ENCODE assay signal across 8 cellular contexts in the genomic region with DNA sequence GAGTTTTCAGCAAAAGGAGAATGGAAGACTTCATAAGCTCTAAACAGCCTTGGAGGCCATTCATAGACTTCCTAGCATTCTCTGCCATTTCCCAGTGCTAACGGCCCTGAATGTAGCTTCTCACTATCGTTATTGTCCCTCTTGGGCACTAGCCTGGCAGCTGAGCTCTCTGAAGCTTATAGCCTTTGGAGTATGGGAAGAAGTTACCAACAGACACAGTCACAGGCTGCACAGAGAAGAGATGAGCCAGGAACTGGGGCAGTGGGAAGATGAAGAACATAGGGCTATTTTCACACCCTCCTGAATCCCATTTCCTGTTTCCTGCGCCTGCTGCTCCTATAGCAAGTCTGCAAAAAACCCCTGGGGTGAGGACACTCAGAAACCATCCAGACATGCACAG.
DNase-seq lines count a peak whose midpoint lies in the region; ATAC-seq and TF ChIP-seq lines count a peak whose summit lies in the region.
"Had no signal": no experiment of that assay in that cellular context is flagged by ENCODE, and none has a peak within 500 bp of the region (broad histone marks: within the 10 kb centered on the region; RNA-seq: fewer than 3 reads in every experiment).

No MANE protein-coding gene starts in this region.

- H3K4me1 ChIP-seq in HUES48 (ENCODE audit: control insufficient read depth, insufficient read depth, low read length), result peaks cover 30% of the 10 kb centered on the region

- H3K9me3 ChIP-seq in HUES48 (ENCODE audit: control insufficient read depth, insufficient read depth, low read length), result no peaks in the 10 kb centered on the region

- H3K36me3 ChIP-seq in HUES48 (ENCODE audit: control insufficient read depth, insufficient read depth, low read length), result no peaks in the 10 kb centered on the region

- no peak for TF ChIP-seq CTCF in astrocyte of the spinal cord (IDR thresholded peaks at IDR 0.05; ENCODE audit: low read depth, low read length)

- peak; percentile 3 for DNase-seq in astrocyte of the spinal cord (ENCODE audit: low read depth, low spot score)
- peak; percentile 50 for DNase-seq in inferior parietal cortex (ENCODE audit: extremely low spot score)
- DNase-seq in substantia nigra (lab: John Stamatoyannopoulos, UW), result peak in 22 of 49 donors; percentile 1 to 41 (median 14)
- no peak for DNase-seq in CD1c-positive myeloid dendritic cell (ENCODE audit: extremely low spot score)
- DNase-seq: natural killer cell had no signal

- H3K27me3 ChIP-seq in HUES48 (ENCODE audit: control insufficient read depth, insufficient read depth, low read length), result no peaks in the 10 kb centered on the region

- in situ Hi-C loops in astrocyte of the spinal cord (cut with HindIII; ENCODE audit: low sequenced_read_pairs), result no loop called here

- no peak overlapping the region for H3K4me3 ChIP-seq in HUES48 (ENCODE audit: low read depth, low read length)
- H3K4me3 ChIP-seq in astrocyte of the spinal cord (ENCODE audit: low read depth, low read length), result no peak overlapping the region

- 0 out of 2 replicates have a peak overlapping the region, but pooled peaks have one; percentile 20 for H3K9ac ChIP-seq in HUES48 (ENCODE audit: low read depth, low read length)

- H3K27ac ChIP-seq in HUES48 (ENCODE audit: low read depth, low read length), result peak overlapping the region; percentile 38
- H3K27ac ChIP-seq in substantia nigra (ENCODE audit: low read depth, low read length, poor library complexity, severe bottlenecking), result peak overlapping the region; percentile 5

- ATAC-seq in GM19455 (IDR thresholded peaks at IDR 0.05; ENCODE audit: unreplicated experiment), result no peak
- ATAC-seq in HG03342 (IDR thresholded peaks at IDR 0.05; ENCODE audit: unreplicated experiment), result no peak
- ATAC-seq: natural killer cell had no signal
